28 cellular contexts compared by ENCODE assay signal in the genomic region with DNA sequence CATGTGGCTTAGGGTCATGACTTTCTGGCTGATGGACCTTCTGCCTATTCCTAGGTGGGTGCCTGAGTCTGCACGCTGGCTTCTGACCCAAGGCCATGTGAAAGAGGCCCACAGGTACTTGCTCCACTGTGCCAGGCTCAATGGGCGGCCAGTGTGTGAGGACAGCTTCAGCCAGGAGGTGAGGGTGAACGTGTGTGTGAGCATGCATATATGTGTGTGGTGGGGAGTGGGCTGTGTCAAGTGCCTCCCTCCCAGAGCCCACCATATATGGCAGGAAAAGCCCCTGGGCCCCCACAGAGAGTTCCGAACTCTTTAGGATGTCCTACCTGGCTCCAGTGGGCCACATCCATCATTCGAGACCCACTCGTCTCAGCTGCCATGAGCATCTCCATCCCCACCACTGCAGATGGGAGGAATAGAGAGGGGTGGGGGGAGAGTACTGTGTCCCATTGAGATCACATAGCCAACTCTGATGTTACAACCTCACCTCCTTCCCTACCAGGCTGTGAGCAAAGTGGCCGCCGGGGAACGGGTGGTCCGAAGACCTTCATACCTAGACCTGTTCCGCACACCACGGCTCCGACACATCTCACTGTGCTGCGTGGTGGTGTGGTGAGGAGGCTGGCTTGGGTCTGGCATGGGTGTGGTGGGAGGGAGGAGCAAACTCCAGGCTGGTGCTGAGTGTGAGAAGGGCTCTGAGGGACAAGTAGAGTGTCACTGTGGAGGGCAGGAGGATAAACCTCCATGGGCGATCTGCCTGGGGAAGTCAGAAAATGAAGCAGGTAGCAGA. TPM values are rescaled to one million over a fixed set of nuclear protein-coding genes. Genes with fewer than 3 reads are reported as not detected.
"Had no signal": no experiment of that assay in that cellular context is flagged by ENCODE, and none has a peak within 500 bp of the region (broad histone marks: within the 10 kb centered on the region; RNA-seq: fewer than 3 reads in every experiment).

No MANE protein-coding gene starts in this region.

- H3K27ac Mint-ChIP-seq: activated naive CD4-positive, alpha-beta T cell treated with anti-CD3 and anti-CD28 coated beads, Interleukin-2, amount 10 ng/mL, durations not matched to agents 7 days and 5 days; activated T-cell treated with anti-CD3 and anti-CD28 coated beads, Interleukin-2, amount 50 U/mL, for 24 hours; activated T-helper 2 cell treated with anti-CD3 and anti-CD28 coated beads, Interferon-gamma antibody, Interleukin-2, Interleukin-4, amounts not matched to agents 10 μg/mL and 5 μg/mL and 100 μg/mL, durations not matched to agents 14 hours and 24 hours and 36 hours; nephron had no signal

- H3K36me3 ChIP-seq: heart left ventricle, sigmoid colon, vagina had no signal

- H3K4me3 Mint-ChIP-seq: activated naive CD4-positive, alpha-beta T cell treated with anti-CD3 and anti-CD28 coated beads, Interleukin-2, amount 10 ng/mL, durations not matched to agents 7 days and 5 days; activated T-cell treated with anti-CD3 and anti-CD28 coated beads, Interleukin-2, amount 50 U/mL, for 24 hours; nephron had no signal

- H3K4me1 ChIP-seq: sigmoid colon, testis, vagina had no signal

- H3K27me3 ChIP-seq: testis, vagina had no signal

- H3K36me3 Mint-ChIP-seq: activated naive CD4-positive, alpha-beta T cell treated with anti-CD3 and anti-CD28 coated beads, Interleukin-2, amount 10 ng/mL, durations not matched to agents 7 days and 5 days had no signal

- DNase-seq: activated CD4-positive, alpha-beta T cell treated with anti-CD3 and anti-CD28 coated beads for 1 hour; activated CD8-positive, alpha-beta memory T cell treated with anti-CD3 and anti-CD28 coated beads for 24 hours; activated CD8-positive, alpha-beta memory T cell treated with anti-CD3 and anti-CD28 coated beads, Interleukin-2, amount 50 U/mL, for 4 hours; activated naive CD4-positive, alpha-beta T cell treated with anti-CD3 and anti-CD28 coated beads, Interleukin-2, amount 10 ng/mL, durations not matched to agents 7 days and 5 days; activated T-cell treated with anti-CD3 and anti-CD28 coated beads, Interleukin-2, amount 50 U/mL, for 24 hours; amygdala; cerebellar nuclear complex; cortex of kidney; heart left ventricle; left ventricle myocardium superior; nucleus accumbens; sigmoid colon; stimulated activated CD4-positive, alpha-beta T cell treated with anti-CD3 and anti-CD28 coated beads, Interleukin-2, amount 100 ng/mL, for 48 hours; stimulated activated CD8-positive, alpha-beta memory T cell treated with anti-CD3 and anti-CD28 coated beads, Interleukin-4, amount 100 ng/mL, for 48 hours; stimulated activated naive CD4-positive, alpha-beta T cell; T-helper 9 cell; testis; trophoblast cell had no signal

- H3K27ac ChIP-seq: epithelial cell of prostate, heart left ventricle, sigmoid colon, testis, vagina had no signal

- H3K9me3 ChIP-seq: heart left ventricle, sigmoid colon, testis, vagina had no signal

- H3K4me1 Mint-ChIP-seq: activated naive CD4-positive, alpha-beta T cell treated with anti-CD3 and anti-CD28 coated beads, Interleukin-2, amount 10 ng/mL, durations not matched to agents 7 days and 5 days; nephron had no signal

- H3K9me3 Mint-ChIP-seq: activated naive CD4-positive, alpha-beta T cell treated with anti-CD3 and anti-CD28 coated beads, Interleukin-2, amount 10 ng/mL, durations not matched to agents 7 days and 5 days; activated T-cell treated with anti-CD3 and anti-CD28 coated beads, Interleukin-2, amount 50 U/mL, for 24 hours; activated T-helper 2 cell treated with anti-CD3 and anti-CD28 coated beads, Interferon-gamma antibody, Interleukin-2, Interleukin-4, amounts not matched to agents 10 μg/mL and 5 μg/mL and 100 μg/mL, durations not matched to agents 14 hours and 24 hours and 36 hours; nephron had no signal

- H3K4me3 ChIP-seq: heart left ventricle, sigmoid colon, testis, vagina had no signal

RNA-seq across cellular contexts. Expression of a gene that starts 3.2 kb away (rescaled TPM):
- total RNA-seq: activated T-helper 2 cell treated with anti-CD3 and anti-CD28 coated beads, Interferon-gamma antibody, Interleukin-2, Interleukin-4, amounts not matched to agents 10 μg/mL and 5 μg/mL and 100 μg/mL, durations not matched to agents 14 hours and 24 hours and 36 hours; fibroblast of villous mesenchyme; kidney epithelial cell; left ventricle myocardium superior; mononuclear cell; myocyte; renal cortical epithelial cell; sigmoid colon; T-helper 1 cell treated with Interleukin-12 subunit alpha and Interleukin-12 subunit beta and Interleukin-4 antibody, amounts not matched to agents 30 ng/mL and 1 ng/mL, for 36 hours; testis; vagina had no signal
- polyA plus RNA-seq: sigmoid colon had no signal

RNA-seq across cellular contexts. Expression of a gene that starts 7.3 kb away (rescaled TPM):
- total RNA-seq: fibroblast of villous mesenchyme; myocyte; sigmoid colon; T-helper 1 cell treated with Interleukin-12 subunit alpha and Interleukin-12 subunit beta and Interleukin-4 antibody, amounts not matched to agents 30 ng/mL and 1 ng/mL, for 36 hours; vagina had no signal

RNA-seq across cellular contexts. Expression of a gene that starts 58.0 kb away (rescaled TPM):
- total RNA-seq: fibroblast of villous mesenchyme, myocyte, vagina had no signal
